Comparison of ENCODE assay signal across 13 cellular contexts in the genomic region with DNA sequence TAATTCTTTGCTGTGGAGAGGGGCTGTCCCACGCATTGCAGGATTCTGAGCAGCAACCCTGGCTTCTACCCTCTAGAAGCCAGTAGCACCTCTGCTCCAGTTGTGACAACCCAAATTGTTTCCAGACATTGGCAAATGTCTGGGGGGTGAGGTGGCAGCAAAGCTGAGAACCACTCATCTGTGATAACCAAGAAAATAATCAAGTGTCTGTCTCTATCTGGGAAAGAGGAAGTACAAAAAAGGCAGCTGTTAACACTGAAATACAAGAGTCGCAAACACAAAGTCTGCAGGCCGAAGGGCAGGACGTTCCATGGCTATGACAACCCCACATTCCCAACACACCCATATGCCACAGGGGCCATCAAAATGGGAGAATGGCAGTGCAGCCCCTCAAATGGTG. TPM values are rescaled to one million over a fixed set of nuclear protein-coding genes. Genes with fewer than 3 reads are reported as not detected.
DNase-seq lines count a peak whose midpoint lies in the region; ATAC-seq and TF ChIP-seq lines count a peak whose summit lies in the region.
"Had no signal": no experiment of that assay in that cellular context is flagged by ENCODE, and none has a peak within 500 bp of the region (broad histone marks: within the 10 kb centered on the region; RNA-seq: fewer than 3 reads in every experiment).

No MANE protein-coding gene starts in this region.

- no peak overlapping the region for H4K8ac ChIP-seq in H9 (replicated peaks; ENCODE audit: insufficient read length, low read depth, low read length)

- H3K27me3 ChIP-seq in SK-N-SH (ENCODE audit: insufficient read depth) (no peaks in the 10 kb centered on the region), osteoblast (ENCODE audit: insufficient read depth, low read length) (peaks cover 11% of the 10 kb centered on the region), gastroesophageal sphincter (no peaks in the 10 kb centered on the region), H9 (ENCODE audit: insufficient read depth, low read length) (no peaks in the 10 kb centered on the region)
- H3K27me3 ChIP-seq: heart left ventricle, tibial artery had no signal

- H3K36me3 ChIP-seq in SK-N-SH (replicated peaks in 1 of 2; ENCODE audit: control insufficient read depth in 1 of 2, insufficient read depth in 2 of 2, low read length in 1 of 2) (no peaks in the 10 kb centered on the region), osteoblast (ENCODE audit: insufficient read depth, low read length) (no peaks in the 10 kb centered on the region), gastroesophageal sphincter (peaks cover 0 to 10% of the 10 kb centered on the region in 2 donors)

- no peaks in the 10 kb centered on the region for H3K79me1 ChIP-seq in H9 (ENCODE audit: insufficient read depth, low read depth, low read length, poor library complexity, severe bottlenecking)

- no peak overlapping the region for H4K5ac ChIP-seq in H9 (ENCODE audit: insufficient read length, low read depth, low read length)

- POLR2A ChIA-PET in SK-N-SH (lab: Yijun Ruan, JAX) = no interaction called here

- H3K9ac ChIP-seq in SK-N-SH = no peak overlapping the region
- no peak overlapping the region for H3K9ac ChIP-seq in H9 (ENCODE audit: extremely low read depth, insufficient read length, low read length)

- H4K20me1 ChIP-seq in SK-N-SH (ENCODE audit: insufficient read depth) (no peaks in the 10 kb centered on the region), osteoblast (ENCODE audit: insufficient read depth, low read length) (no peaks in the 10 kb centered on the region), H9 (ENCODE audit: control insufficient read depth, insufficient read depth, insufficient read length) (no peaks in the 10 kb centered on the region)

- H2BK120ac ChIP-seq in H9 (ENCODE audit: low read depth, low read length, poor library complexity, severe bottlenecking) = no peak overlapping the region

- no peak for TF ChIP-seq RAD21 in SK-N-SH (IDR thresholded peaks at IDR 0.05; ENCODE audit: low read length)

- DNase-seq in SK-N-SH (no peak), SKM-1 treated with dmso at 0.1 percent for 144 hours (lab: John Stamatoyannopoulos, UW; ENCODE audit: unreplicated experiment) (peak; percentile 43), osteoblast (ENCODE audit: insufficient read length, low spot score, missing footprints) (peak; percentile 31), T1000 (lab: John Stamatoyannopoulos, UW) (no peak), H9 (no peak)
- DNase-seq: amygdala, heart left ventricle, NCI-H1092 treated with DMSO at 0.1 percent for 48 hours, T-helper 1 cell, tibial artery had no signal

- H3K4me1 Mint-ChIP-seq in H9 = no peaks in the 10 kb centered on the region

- no peaks in the 10 kb centered on the region; the same call in 1 of the 2 replicates for H3K27me3 Mint-ChIP-seq in H9 (ENCODE audit: low read depth)

- no peak overlapping the region for H2BK20ac ChIP-seq in H9 (ENCODE audit: low read depth, low read length, poor library complexity, severe bottlenecking)

- H4K91ac ChIP-seq in H9 (ENCODE audit: insufficient read length, low read depth, low read length) = no peak overlapping the region

- H3K14ac ChIP-seq in H9 (ENCODE audit: insufficient read depth, low read length) = no peak overlapping the region

- H3K23me2 ChIP-seq in H9 (ENCODE audit: insufficient read length, low read depth, low read length, poor library complexity, severe bottlenecking) = no peaks in the 10 kb centered on the region

- H2BK15ac ChIP-seq in H9 (ENCODE audit: low read depth, low read length) = no peak overlapping the region

- no peak overlapping the region for H3K4me3 Mint-ChIP-seq in H9

- 87% methylated on average over 4 of the region's 4 CpGs for WGBS in SK-N-SH (ENCODE audit: low lambda C conversion rate)
- WGBS in gastroesophageal sphincter (ENCODE audit: low coverage in 1 of 2), 2 donors = 61 to 85% methylated on average over 3 of the region's 4 CpGs
- WGBS in H9 (ENCODE audit: extremely low coverage, insufficient read length, low lambda C conversion rate) = no CpG with 5 or more reads among the region's 4 CpGs

- peak overlapping the region in 1 of 3 experiments; percentile 89; a peak in 1 of 7 replicates for H3K27ac Mint-ChIP-seq in H9

- H3K9me3 ChIP-seq in SK-N-SH (no peaks in the 10 kb centered on the region), osteoblast (ENCODE audit: low read depth, low read length) (no peaks in the 10 kb centered on the region), gastroesophageal sphincter (no peaks in the 10 kb centered on the region), H9 (ENCODE audit: control insufficient read depth, low read depth, low read length) (no peaks in the 10 kb centered on the region)
- H3K9me3 ChIP-seq: heart left ventricle, tibial artery had no signal

- no peak overlapping the region for H3K18ac ChIP-seq in H9 (ENCODE audit: insufficient read length, low read depth, low read length)

- H3K23ac ChIP-seq in H9 (ENCODE audit: insufficient read length, low read depth, low read length) = no peak overlapping the region

- H3K79me2 ChIP-seq in SK-N-SH (ENCODE audit: insufficient read depth) = no peaks in the 10 kb centered on the region
- no peaks in the 10 kb centered on the region for H3K79me2 ChIP-seq in osteoblast (ENCODE audit: insufficient read depth, low read length)
- no peaks in the 10 kb centered on the region for H3K79me2 ChIP-seq in H9 (ENCODE audit: insufficient read depth, low read length)

- H3K4ac ChIP-seq in H9 (ENCODE audit: low read depth, low read length) = no peak overlapping the region

- H3K4me3 ChIP-seq in SK-N-SH (ENCODE audit: low read depth in 2 of 2, low read length in 1 of 2) = no peak overlapping the region
- H3K4me3 ChIP-seq in osteoblast (ENCODE audit: insufficient read depth, low read length) = no peak overlapping the region
- H3K4me3 ChIP-seq in gastroesophageal sphincter = no peak overlapping the region
- H3K4me3 ChIP-seq: heart left ventricle, tibial artery had no signal

- no peak overlapping the region for H3K4me2 ChIP-seq in SK-N-SH
- H3K4me2 ChIP-seq in osteoblast (ENCODE audit: insufficient read depth, low read length) = no peak overlapping the region
- H3K4me2 ChIP-seq in H9 (ENCODE audit: insufficient read depth, insufficient read length, low read length) = no peak overlapping the region

- H2BK5ac ChIP-seq in H9 (ENCODE audit: insufficient read length, low read length) = no peak overlapping the region

- H2BK12ac ChIP-seq in H9 (ENCODE audit: insufficient read length, low read depth, low read length) = no peak overlapping the region

- H2AFZ ChIP-seq in SK-N-SH (ENCODE audit: low read depth) (0 out of 2 replicates have a peak overlapping the region, but pooled peaks have one; percentile 22), osteoblast (ENCODE audit: low read length) (no peak overlapping the region), H9 (ENCODE audit: low read length) (no peak overlapping the region)

- H3K9me3 Mint-ChIP-seq in H9 = no peaks in the 10 kb centered on the region

- peaks cover 4 to 53% (median 52%) of the 10 kb centered on the region in 3 experiments; a peak in 6 of 7 replicates for H3K36me3 Mint-ChIP-seq in H9 (ENCODE audit: insufficient read depth in 1 of 3, low read depth in 3 of 3)

- no peak for TF ChIP-seq CTCF in SK-N-SH (IDR thresholded peaks at IDR 0.05)
- no peak for TF ChIP-seq CTCF in osteoblast (IDR thresholded peaks at IDR 0.05; ENCODE audit: extremely low read depth, low read depth, low read length)
- TF ChIP-seq CTCF in gastroesophageal sphincter (IDR thresholded peaks at IDR 0.05) = no peak
- no peak for TF ChIP-seq CTCF in H9 (conservative IDR thresholded peaks at IDR 0.05)

- no peak overlapping the region for H2AK5ac ChIP-seq in H9 (ENCODE audit: insufficient read length, low read length)

- TF ChIP-seq EP300 in SK-N-SH (IDR thresholded peaks at IDR 0.05; ENCODE audit: borderline replicate concordance in 1 of 2, low read depth in 1 of 2, low read length in 1 of 2) = no peak
- TF ChIP-seq EP300 in gastroesophageal sphincter (IDR thresholded peaks at IDR 0.05) = no peak

- no peaks in the 10 kb centered on the region for H3K9me2 ChIP-seq in SK-N-SH

- no peak for TF ChIP-seq POLR2A in gastroesophageal sphincter (IDR thresholded peaks at IDR 0.05)

- no peak overlapping the region for H3K27ac ChIP-seq in SK-N-SH (ENCODE audit: low read depth in 2 of 2, low read length in 1 of 2)
- no peak overlapping the region for H3K27ac ChIP-seq in osteoblast (ENCODE audit: low read depth, low read length)
- no peak overlapping the region for H3K27ac ChIP-seq in gastroesophageal sphincter
- no peak overlapping the region for H3K27ac ChIP-seq in H9 (ENCODE audit: insufficient read length, low read depth, low read length)
- H3K27ac ChIP-seq: heart left ventricle, tibial artery had no signal

- ATAC-seq in SK-N-SH treated with all-trans-retinoic acid at 6 μM for 48 hours (no peak), HG02798 (IDR thresholded peaks at IDR 0.05; ENCODE audit: poor library complexity, unreplicated experiment) (peak; percentile 33), gastroesophageal sphincter (no peak)
- ATAC-seq: heart left ventricle had no signal

- H3K4me1 ChIP-seq in SK-N-SH (ENCODE audit: control insufficient read depth in 1 of 2, insufficient read depth in 2 of 2, low read depth in 1 of 2, low read length in 1 of 2) = peaks cover 0 to 2% of the 10 kb centered on the region in 2 experiments; a peak in 1 of 4 replicates
- H3K4me1 ChIP-seq in osteoblast (ENCODE audit: insufficient read depth, low read length) = no peaks in the 10 kb centered on the region
- H3K4me1 ChIP-seq in gastroesophageal sphincter = no peaks in the 10 kb centered on the region
- H3K4me1 ChIP-seq in H9 (ENCODE audit: insufficient read depth, low read length) = no peaks in the 10 kb centered on the region
- H3K4me1 ChIP-seq: tibial artery had no signal

- peaks cover 4% of the 10 kb centered on the region for H3F3A ChIP-seq in SK-N-SH (replicated peaks; ENCODE audit: insufficient read depth)

- no peak overlapping the region for H3K56ac ChIP-seq in H9 (ENCODE audit: insufficient read length, low read depth, low read length)

- CTCF ChIA-PET in SK-N-SH (lab: Yijun Ruan, JAX) = interaction anchor here (1.2 to 5.4 kb wide), 2 partner anchors 23 to 25 kb away, joined by 3 to 22 read pairs; no protein-coding TSS in a partner anchor

- no peak overlapping the region for H3T11ph ChIP-seq in H9 (ENCODE audit: low read length)

TF ChIP-seq in SK-N-SH, 30 proteins besides CTCF, POLR2A, EP300 and RAD21 (continues in another document):
- no peak for TF ChIP-seq SIN3A (IDR thresholded peaks at IDR 0.05; ENCODE audit: borderline replicate concordance, low read depth, low read length)
- no peak for TF ChIP-seq YY1 (IDR thresholded peaks at IDR 0.05; ENCODE audit: low read depth)
- no peak for TF ChIP-seq FOSL2 (IDR thresholded peaks at IDR 0.05; ENCODE audit: borderline replicate concordance, low read depth)

TF ChIP-seq in SK-N-SH treated with all-trans-retinoic acid at 6 μM for 48 hours, 23 proteins besides CTCF, POLR2A, EP300 and RAD21 (continues in another document):
- TF ChIP-seq SNAI2 (CRISPR knock-in tag; IDR thresholded peaks at IDR 0.05) (no peak), ESRRG (CRISPR knock-in tag; IDR thresholded peaks at IDR 0.05) (no peak)

RNA-seq across cellular contexts. Expression of gene GNB5, which starts 42.2 kb away (rescaled TPM):
- 73.7 and 75.9 TPM in 2 replicates for polyA plus RNA-seq in SK-N-SH (2012; rRNA removed)
- polyA plus RNA-seq in SK-N-SH (2012; cell fraction: cytosol; rRNA removed) = 56.1 and 71.8 TPM in 2 replicates
- 50.7 and 59.4 TPM in 2 replicates for polyA plus RNA-seq in SK-N-SH (2012; cell fraction: nucleus; rRNA removed)
- 26.4 and 30.4 TPM in 2 replicates for total RNA-seq in osteoblast
- 10 to 100 TPM; 37.8 to 57.3 (median 47.9) TPM for total RNA-seq in gastroesophageal sphincter
- total RNA-seq in H9 (2021) = 29.8 and 30.2 TPM in 2 replicates

Comparison
In these comparisons a context has a peak if more than half of its experiments do, and no peak if none do; other contexts are left out.
1. DNase-seq: peak in SKM-1 treated with dmso at 0.1 percent for 144 hours (single experiment) and osteoblast (single experiment); none in SK-N-SH (single experiment), T1000 (single experiment) and H9 (single experiment).